ENCODE assay signal across 28 cellular contexts in genomic region chr14:95510804-95511203, GRCh38. TPM values are rescaled to one million over a fixed set of nuclear protein-coding genes. Genes with fewer than 3 reads are reported as not detected.
DNase-seq lines count a peak whose midpoint lies in the region; ATAC-seq and TF ChIP-seq lines count a peak whose summit lies in the region.
"Had no signal": no experiment of that assay in that cellular context is flagged by ENCODE, and none has a peak within 500 bp of the region (broad histone marks: within the 10 kb centered on the region; RNA-seq: fewer than 3 reads in every experiment).

No MANE protein-coding gene starts in this region.

- H3K36me3 ChIP-seq in psoas muscle (ENCODE audit: insufficient read depth in 1 of 2, low read depth in 1 of 2): no peaks in the 10 kb centered on the region
- H3K36me3 ChIP-seq: colonic mucosa had no signal

- ATAC-seq in psoas muscle (no peak), HG03378 (IDR thresholded peaks at IDR 0.05; ENCODE audit: unreplicated experiment) (no peak)
- ATAC-seq: activated T-helper 17 cell treated with anti-CD3 and anti-CD28 coated beads, Interleukin-2, amount 50 U/mL, for 72 hours; left lung; naive thymus-derived CD4-positive, alpha-beta T cell had no signal

- 67 to 70% (median 70%) methylated on average over 5 of the region's 5 CpGs for WGBS in psoas muscle, 3 donors

- peak; percentile 37 for DNase-seq in activated effector memory CD4-positive, alpha-beta T cell treated with anti-CD3 and anti-CD28 coated beads, Interleukin-2, amount 50 U/mL, for 16 hours
- no peak for DNase-seq in activated effector memory CD4-positive, alpha-beta T cell treated with Interleukin-2 at 50 U/mL for 16 hours
- DNase-seq in coronary artery (ENCODE audit: low spot score) (peak; percentile 59), psoas muscle (no peak), posterior cingulate gyrus (no peak), GF-D8 (lab: John Stamatoyannopoulos, UW) (no peak)
- no peak for DNase-seq in activated CD8-positive, alpha-beta memory T cell treated with anti-CD3 and anti-CD28 coated beads for 24 hours
- DNase-seq: activated CD4-positive, CD25-positive, alpha-beta regulatory T cell; activated CD8-positive, alpha-beta memory T cell treated with anti-CD3 and anti-CD28 coated beads, Interleukin-2, amount 50 U/mL, for 48 hours; colonic mucosa; DMS153; effector CD8-positive, alpha-beta T cell; glutamatergic neuron; HCEC 1CT; Kasumi-1; naive thymus-derived CD4-positive, alpha-beta T cell; NCI-H1417 treated with DMSO at 0.1 percent for 48 hours; NCI-H2081 treated with DMSO at 0.1 percent for 48 hours; NCI-H2227 treated with DMSO at 0.1 percent for 48 hours; NCI-H526 treated with DMSO at 0.1 percent for 48 hours; PC-9; stimulated activated naive CD4-positive, alpha-beta T cell; testis had no signal

- no peaks in the 10 kb centered on the region for H3K27me3 ChIP-seq in psoas muscle (ENCODE audit: insufficient read depth in 3 of 3, low read length in 2 of 3)
- H3K27me3 ChIP-seq: ascending aorta, colonic mucosa, left lung, testis had no signal

- peaks cover 64% of the 10 kb centered on the region for H3K4me1 ChIP-seq in psoas muscle

- intact Hi-C loops in psoas muscle (cut with DNase I): no loop called here
- intact Hi-C loops in posterior cingulate gyrus (cut with DNase I): no loop called here

- H3K27ac ChIP-seq in coronary artery (no peak overlapping the region), psoas muscle (peak overlapping the region; percentile 53)
- H3K27ac ChIP-seq: colonic mucosa, left lung, PC-9, SK-N-MC, testis had no signal

- no peak for TF ChIP-seq CTCF in coronary artery (IDR thresholded peaks at IDR 0.05)
- no peak for TF ChIP-seq CTCF in psoas muscle (IDR thresholded peaks at IDR 0.05)

- no peaks in the 10 kb centered on the region for H3K9me3 ChIP-seq in psoas muscle
- H3K9me3 ChIP-seq: ascending aorta, colonic mucosa, left lung, testis had no signal

- H3K4me3 ChIP-seq in coronary artery (no peak overlapping the region), psoas muscle (no peak overlapping the region)
- H3K4me3 ChIP-seq: ascending aorta, colonic mucosa, left lung, PC-9, SK-N-MC, testis had no signal

RNA-seq across cellular contexts. Expression of gene SYNE3, which starts 5.6 kb away (rescaled TPM):
- 1 to 10 TPM; 3.4 to 4.7 (median 4.1) TPM for total RNA-seq in psoas muscle
- polyA plus RNA-seq in psoas muscle: 1 to 10 TPM in 1 of 3 donors, under 1 TPM in 2; 0.45 to 1.3 (median 0.96) TPM

RNA-seq across cellular contexts. Expression of gene GLRX5, which starts 24.0 kb away (rescaled TPM):
- 10 to 100 TPM; 46.9 to 97.6 (median 57.0) TPM for total RNA-seq in psoas muscle
- 10 to 100 TPM; 65.5 to 98.7 (median 68.4) TPM for polyA plus RNA-seq in psoas muscle

Comparison
In these comparisons a context has a peak if more than half of its experiments do, and no peak if none do; other contexts are left out.
1. DNase-seq: peak in activated effector memory CD4-positive, alpha-beta T cell treated with anti-CD3 and anti-CD28 coated beads, Interleukin-2, amount 50 U/mL, for 16 hours (single experiment) and coronary artery (single experiment); none in activated effector memory CD4-positive, alpha-beta T cell treated with Interleukin-2 at 50 U/mL for 16 hours (single experiment), psoas muscle (0 of 2), activated CD8-positive, alpha-beta memory T cell treated with anti-CD3 and anti-CD28 coated beads for 24 hours (single experiment), posterior cingulate gyrus (0 of 10) and GF-D8 (single experiment).